In genomic region chr17:71427801-71428200, GRCh38 we compare ENCODE assay signal across 23 cellular contexts.
"Had no signal": no experiment of that assay in that cellular context is flagged by ENCODE, and none has a peak within 500 bp of the region (broad histone marks: within the 10 kb centered on the region; RNA-seq: fewer than 3 reads in every experiment).

No MANE protein-coding gene starts in this region.

- H3K4me1 Mint-ChIP-seq: activated naive CD8-positive, alpha-beta T cell treated with anti-CD3 and anti-CD28 coated beads for 36 hours; naive thymus-derived CD4-positive, alpha-beta T cell; neural crest cell; stimulated activated effector memory CD8-positive, alpha-beta T cell treated with anti-CD3 and anti-CD28 coated beads, Interleukin-12 subunit alpha, Interleukin-12 subunit beta, amount 100 ng/mL, for 72 hours; stimulated activated naive CD8-positive, alpha-beta T cell treated with anti-CD3 and anti-CD28 coated beads, Interleukin-15, amount 100 ng/mL, for 72 hours had no signal

- H3K27ac ChIP-seq: cardiac muscle cell, lower lobe of right lung, right lobe of liver, tibial artery had no signal

- H3K4me3 Mint-ChIP-seq: activated naive CD8-positive, alpha-beta T cell treated with anti-CD3 and anti-CD28 coated beads for 36 hours; activated T-cell treated with anti-CD3 and anti-CD28 coated beads, Interleukin-2, amount 50 U/mL, for 24 hours; endodermal cell; naive thymus-derived CD4-positive, alpha-beta T cell; neural crest cell; stimulated activated effector memory CD8-positive, alpha-beta T cell treated with anti-CD3 and anti-CD28 coated beads, Interleukin-12 subunit alpha, Interleukin-12 subunit beta, amount 100 ng/mL, for 72 hours; stimulated activated naive CD8-positive, alpha-beta T cell treated with anti-CD3 and anti-CD28 coated beads, Interleukin-15, amount 100 ng/mL, for 72 hours; WTC11 had no signal

- H3K27me3 Mint-ChIP-seq: activated naive CD8-positive, alpha-beta T cell treated with anti-CD3 and anti-CD28 coated beads for 36 hours; activated T-cell treated with anti-CD3 and anti-CD28 coated beads, Interleukin-2, amount 50 U/mL, for 24 hours; naive thymus-derived CD4-positive, alpha-beta T cell; stimulated activated naive CD8-positive, alpha-beta T cell treated with anti-CD3 and anti-CD28 coated beads, Interleukin-15, amount 100 ng/mL, for 72 hours had no signal

- H3K36me3 ChIP-seq: cardiac muscle cell, lower lobe of right lung, right lobe of liver, tibial artery had no signal

- H3K27ac Mint-ChIP-seq: activated naive CD8-positive, alpha-beta T cell treated with anti-CD3 and anti-CD28 coated beads for 36 hours; activated T-cell treated with anti-CD3 and anti-CD28 coated beads, Interleukin-2, amount 50 U/mL, for 24 hours; activated T-helper 2 cell treated with anti-CD3 and anti-CD28 coated beads, Interferon-gamma antibody, Interleukin-2, Interleukin-4, amounts not matched to agents 10 μg/mL and 5 μg/mL and 100 μg/mL, durations not matched to agents 14 hours and 24 hours and 36 hours; endodermal cell; naive thymus-derived CD4-positive, alpha-beta T cell; stimulated activated effector memory CD8-positive, alpha-beta T cell treated with anti-CD3 and anti-CD28 coated beads, Interleukin-12 subunit alpha, Interleukin-12 subunit beta, amount 100 ng/mL, for 72 hours; stimulated activated naive CD8-positive, alpha-beta T cell treated with anti-CD3 and anti-CD28 coated beads, Interleukin-15, amount 100 ng/mL, for 72 hours; WTC11 had no signal

- H3K27me3 ChIP-seq: cardiac muscle cell, right lobe of liver, tibial artery had no signal

- H3K9me3 ChIP-seq: lower lobe of right lung, tibial artery had no signal

- ATAC-seq: lower lobe of right lung; naive thymus-derived CD4-positive, alpha-beta T cell; right lobe of liver; stimulated activated effector memory CD8-positive, alpha-beta T cell treated with anti-CD3 and anti-CD28 coated beads, Interleukin-12 subunit alpha, Interleukin-12 subunit beta, amount 100 ng/mL, for 72 hours; stimulated activated naive CD8-positive, alpha-beta T cell treated with anti-CD3 and anti-CD28 coated beads, Interleukin-15, amount 100 ng/mL, for 72 hours; WTC11 had no signal

- H3K36me3 Mint-ChIP-seq: activated naive CD8-positive, alpha-beta T cell treated with anti-CD3 and anti-CD28 coated beads for 36 hours; naive thymus-derived CD4-positive, alpha-beta T cell; stimulated activated effector memory CD8-positive, alpha-beta T cell treated with anti-CD3 and anti-CD28 coated beads, Interleukin-12 subunit alpha, Interleukin-12 subunit beta, amount 100 ng/mL, for 72 hours had no signal

- H3K4me1 ChIP-seq: lower lobe of right lung, right lobe of liver, tibial artery had no signal

- DNase-seq: activated CD8-positive, alpha-beta memory T cell treated with anti-CD3 and anti-CD28 coated beads for 24 hours; activated CD8-positive, alpha-beta memory T cell treated with anti-CD3 and anti-CD28 coated beads, Interleukin-2, amount 50 U/mL, for 4 hours; activated naive CD4-positive, alpha-beta T cell; activated naive CD8-positive, alpha-beta T cell treated with anti-CD3 and anti-CD28 coated beads for 36 hours; activated T-cell treated with anti-CD3 and anti-CD28 coated beads, Interleukin-2, amount 50 U/mL, for 24 hours; amniotic stem cell; cortex of kidney; endodermal cell; kidney; lower lobe of right lung; naive thymus-derived CD4-positive, alpha-beta T cell; posterior cingulate gyrus; right lobe of liver; small intestine; stimulated activated CD4-positive, alpha-beta T cell treated with anti-CD3 and anti-CD28 coated beads, Interleukin-2, amount 100 ng/mL, for 24 hours; stimulated activated naive CD8-positive, alpha-beta T cell treated with anti-CD3 and anti-CD28 coated beads, Interleukin-15, amount 100 ng/mL, for 72 hours; T-helper 9 cell; tibial artery had no signal

- H3K4me3 ChIP-seq: cardiac muscle cell, lower lobe of right lung, right lobe of liver, tibial artery had no signal
